12 cellular contexts compared by ENCODE assay signal in genomic region chr13:42747399-42747873, GRCh38. TPM values are rescaled to one million over a fixed set of nuclear protein-coding genes. Genes with fewer than 3 reads are reported as not detected.
DNase-seq lines count a peak whose midpoint lies in the region; TF ChIP-seq lines count a peak whose summit lies in the region.
"Had no signal": no experiment of that assay in that cellular context is flagged by ENCODE, and none has a peak within 500 bp of the region (broad histone marks: within the 10 kb centered on the region; RNA-seq: fewer than 3 reads in every experiment).

No MANE protein-coding gene starts in this region.

- DNase-seq in Daoy (ENCODE audit: low read depth), result peak; percentile 22
- DNase-seq in NCI-H226, result peak; percentile 70
- DNase-seq in epidermal melanocyte (ENCODE audit: insufficient read length, low spot score), result peak; percentile 61
- DNase-seq in myocyte (ENCODE audit: low read depth), result peak; percentile 46
- no peak for DNase-seq in anterior cingulate cortex (lab: John Stamatoyannopoulos, UW)
- no peak for DNase-seq in NCI-H187 treated with DMSO at 0.1 percent for 48 hours (lab: John Stamatoyannopoulos, UW)
- no peak for DNase-seq in medulla oblongata (ENCODE audit: extremely low spot score)
- no peak for DNase-seq in GM13976 (ENCODE audit: low spot score)
- DNase-seq: DMS 273 treated with DMSO at 0.1 percent for 48 hours, glutamatergic neuron, KBM-7 had no signal

- in situ Hi-C loops in GM13976 (cut with MboI; ENCODE audit: low sequenced_read_pairs, unreplicated experiment), result no loop called here

- TF ChIP-seq CTCF in GM13976 (IDR thresholded peaks at IDR 0.05; ENCODE audit: borderline replicate concordance, control extremely low read depth, extremely low read depth, insufficient read depth, missing control alignments), result no peak

RNA-seq across cellular contexts. Expression of gene FAM216B, which starts 33.9 kb away (rescaled TPM):
- not detected in 2 replicates for total RNA-seq in Daoy (2014; rRNA removed; shearing (Covaris generic))
- total RNA-seq in myocyte, result not detected in 2 replicates
- polyA plus RNA-seq in myocyte (2012), result not detected
- total RNA-seq: neural crest cell had no signal

Comparison
In these comparisons a context has a peak if more than half of its experiments do, and no peak if none do; other contexts are left out.
1. DNase-seq: peak in Daoy (single experiment), NCI-H226 (single experiment), epidermal melanocyte (single experiment) and myocyte (single experiment); none in anterior cingulate cortex (0 of 58), NCI-H187 treated with DMSO at 0.1 percent for 48 hours (single experiment), medulla oblongata (single experiment) and GM13976 (single experiment).